ENCODE assay signal across 15 cellular contexts in genomic region chr1:54945393-54945936, GRCh38. TPM values are rescaled to one million over a fixed set of nuclear protein-coding genes. Genes with fewer than 3 reads are reported as not detected.
DNase-seq lines count a peak whose midpoint lies in the region; ATAC-seq and TF ChIP-seq lines count a peak whose summit lies in the region.
"Had no signal": no experiment of that assay in that cellular context is flagged by ENCODE, and none has a peak within 500 bp of the region (broad histone marks: within the 10 kb centered on the region; RNA-seq: fewer than 3 reads in every experiment).

No MANE protein-coding gene starts in this region.

- H3K4me3 Mint-ChIP-seq in CD14-positive monocyte: no peak overlapping the region
- H3K4me3 Mint-ChIP-seq: activated T-cell treated with anti-CD3 and anti-CD28 coated beads, Interleukin-2, amount 50 U/mL, for 4 hours; CD4-positive, alpha-beta memory T cell; memory B cell had no signal

- BruUV-seq in mammary epithelial cell (replicated peaks; lab: Mats Ljungman, UMichigan): no TSS peak

- peaks cover 49% of the 10 kb centered on the region for H3K4me1 Mint-ChIP-seq in CD14-positive monocyte

- WGBS in mammary epithelial cell (ENCODE audit: low coverage, missing lambda C conversion rate): 49% methylated on average over 5 of the region's 6 CpGs

- peaks cover 0 to 2% (median 0%) of the 10 kb centered on the region in 7 donors for H3K9me3 Mint-ChIP-seq in CD14-positive monocyte
- H3K9me3 Mint-ChIP-seq: activated T-cell treated with anti-CD3 and anti-CD28 coated beads, Interleukin-2, amount 50 U/mL, for 4 hours; CD4-positive, alpha-beta memory T cell; effector memory CD8-positive, alpha-beta T cell; memory B cell had no signal

- H3K27me3 ChIP-seq in mammary epithelial cell (ENCODE audit: insufficient read depth, low read length): no peaks in the 10 kb centered on the region
- no peaks in the 10 kb centered on the region for H3K27me3 ChIP-seq in muscle layer of duodenum (ENCODE audit: low read depth, low read length)
- H3K27me3 ChIP-seq: ascending aorta, SJSA1 had no signal

- peaks cover 0 to 2% (median 2%) of the 10 kb centered on the region in 3 donors for H3K27me3 Mint-ChIP-seq in CD14-positive monocyte (ENCODE audit: low read depth in 3 of 3)

- H3K36me3 Mint-ChIP-seq in CD14-positive monocyte: peaks cover 0 to 2% of the 10 kb centered on the region in 2 donors
- H3K36me3 Mint-ChIP-seq: CD4-positive, alpha-beta memory T cell; memory B cell had no signal

- H3K79me2 ChIP-seq in mammary epithelial cell (ENCODE audit: insufficient read depth, low read length): no peaks in the 10 kb centered on the region

- H3K36me3 ChIP-seq in mammary epithelial cell (ENCODE audit: insufficient read depth, low read length) (no peaks in the 10 kb centered on the region), muscle layer of duodenum (ENCODE audit: control insufficient read depth in 1 of 2, insufficient read depth in 2 of 2, low read length in 2 of 2) (no peaks in the 10 kb centered on the region)
- H3K36me3 ChIP-seq: ascending aorta, SJSA1 had no signal

- peak; percentile 40 for TF ChIP-seq CTCF in CD14-positive monocyte (IDR thresholded peaks at IDR 0.05)
- TF ChIP-seq CTCF in LNCAP (IDR thresholded peaks at IDR 0.05): 0 out of 2 replicates have a peak, but pooled peaks have one; percentile 15
- no peak for TF ChIP-seq CTCF in mammary epithelial cell (conservative IDR thresholded peaks at IDR 0.05 in 1 of 2, IDR thresholded peaks at IDR 0.05 in 1 of 2; ENCODE audit: extremely low read depth in 1 of 2, insufficient read depth in 1 of 2, low read depth in 1 of 2, low read length in 2 of 2)

- DNase-seq in CD14-positive monocyte (ENCODE audit: low spot score): peak; percentile 47
- DNase-seq in mammary epithelial cell: peak; percentile 76
- no peak for DNase-seq in Ammon's horn (ENCODE audit: low spot score)
- no peak for DNase-seq in DMS153 treated with DMSO at 0.1 percent for 48 hours (lab: John Stamatoyannopoulos, UW; ENCODE audit: unreplicated experiment)
- no peak for DNase-seq in T-helper 2 cell

- H3K4me2 ChIP-seq in mammary epithelial cell (ENCODE audit: insufficient read depth, low read depth, low read length): peak overlapping the region; percentile 71

- no peak overlapping the region for H3K4me3 ChIP-seq in mammary epithelial cell (replicated peaks in 1 of 3; ENCODE audit: insufficient read depth in 1 of 3, low read depth in 2 of 3, low read length in 3 of 3)
- H3K4me3 ChIP-seq in muscle layer of duodenum (ENCODE audit: low read depth in 1 of 2, low read length in 2 of 2): no peak overlapping the region
- H3K4me3 ChIP-seq: SJSA1 had no signal

- H3K9ac ChIP-seq in mammary epithelial cell (ENCODE audit: insufficient read depth, low read length): no peak overlapping the region

- dilution Hi-C loops in mammary epithelial cell (cut with HindIII; ENCODE audit: low sequenced_read_pairs): no loop called here

- intact Hi-C loops in CD14-positive monocyte (cut with micrococcal nuclease) (loop anchor here in 1 of 2 donors (2.0 kb wide), 2 partner anchors 51 to 77 kb away; no protein-coding TSS in a partner anchor), mammary epithelial cell (cut with micrococcal nuclease) (loop anchor here (1.0 kb wide), 3 partner anchors 51 to 77 kb away; no protein-coding TSS in a partner anchor)

- CTCF ChIA-PET in mammary epithelial cell (lab: Charles Lee; ENCODE audit: low non-redundant PET): interaction anchor here (0.5 to 1.9 kb wide), 9 partner anchors 11 to 282 kb away, joined by 3 to 49 read pairs (median 4); no protein-coding TSS in a partner anchor

- peak overlapping the region; percentile 76 for H2AFZ ChIP-seq in mammary epithelial cell (ENCODE audit: low read depth, low read length)

- H4K20me1 ChIP-seq in mammary epithelial cell (ENCODE audit: insufficient read depth, low read length): no peaks in the 10 kb centered on the region

- H3K4me1 ChIP-seq in mammary epithelial cell (ENCODE audit: insufficient read depth, low read length): peaks cover 17% of the 10 kb centered on the region
- peaks cover 6 to 10% of the 10 kb centered on the region in 2 donors for H3K4me1 ChIP-seq in muscle layer of duodenum (ENCODE audit: control insufficient read depth in 1 of 2, insufficient read depth in 2 of 2, low read length in 2 of 2)

- ATAC-seq in HG03378 (IDR thresholded peaks at IDR 0.05; ENCODE audit: unreplicated experiment): no peak

- no peaks in the 10 kb centered on the region for H3K9me3 ChIP-seq in mammary epithelial cell (replicated peaks; ENCODE audit: insufficient read depth, low read length)
- no peaks in the 10 kb centered on the region for H3K9me3 ChIP-seq in muscle layer of duodenum (ENCODE audit: control insufficient read depth in 1 of 2, low read length in 2 of 2)
- H3K9me3 ChIP-seq: ascending aorta, SJSA1 had no signal

- H3K27ac ChIP-seq in mammary epithelial cell (ENCODE audit: insufficient read depth, low read depth, low read length): no peak overlapping the region
- peak overlapping the region; percentile 51 for H3K27ac ChIP-seq in muscle layer of duodenum (ENCODE audit: low read length)
- H3K27ac ChIP-seq: ascending aorta, SJSA1 had no signal

- in situ Hi-C loops in mammary epithelial cell (cut with MboI; ENCODE audit: low sequenced_read_pairs in 2 of 2): no loop called here

- H3K27ac Mint-ChIP-seq in CD14-positive monocyte: peak overlapping the region in 6 of 7 donors; percentile 29 to 83 (median 46)
- H3K27ac Mint-ChIP-seq: effector memory CD8-positive, alpha-beta T cell; memory B cell had no signal

RNA-seq across cellular contexts. Expression of gene TMEM61, which starts 35.0 kb away (rescaled TPM):
- polyA plus RNA-seq in CD14-positive monocyte: not detected
- total RNA-seq in mammary epithelial cell: 1 to 10 TPM; 1.3 to 1.8 TPM
- 0.78 TPM for polyA plus RNA-seq in mammary epithelial cell
- 8.6 TPM for polyA minus RNA-seq in mammary epithelial cell
- total RNA-seq: ascending aorta; CD4-positive, alpha-beta memory T cell; SJSA1; temporal lobe had no signal
- polyA plus RNA-seq: CD4-positive, alpha-beta memory T cell had no signal

RNA-seq across cellular contexts. Expression of gene BSND, which starts 53.3 kb away (rescaled TPM):
- polyA plus RNA-seq in CD14-positive monocyte (not detected), mammary epithelial cell (not detected)
- total RNA-seq in mammary epithelial cell: not detected
- polyA minus RNA-seq in mammary epithelial cell: not detected
- total RNA-seq: activated T-cell treated with anti-CD3 and anti-CD28 coated beads, Interleukin-2, amount 50 U/mL, for 4 hours; ascending aorta; CD4-positive, alpha-beta memory T cell; SJSA1; temporal lobe had no signal
- polyA plus RNA-seq: CD4-positive, alpha-beta memory T cell had no signal

RNA-seq across cellular contexts. Expression of gene DHCR24, which starts 58.5 kb away (rescaled TPM):
- polyA plus RNA-seq in CD14-positive monocyte: 1 to 10 TPM; 3.0 to 3.5 TPM
- total RNA-seq in mammary epithelial cell: 100 to 1,000 TPM; 335 to 503 TPM
- polyA plus RNA-seq in mammary epithelial cell: 425 TPM
- polyA minus RNA-seq in mammary epithelial cell: 914 TPM

Comparison
In these comparisons a context has a peak if more than half of its experiments do, and no peak if none do; other contexts are left out.
1. DNase-seq: peak in CD14-positive monocyte (single experiment) and mammary epithelial cell (single experiment); none in Ammon's horn (single experiment), DMS153 treated with DMSO at 0.1 percent for 48 hours (single experiment) and T-helper 2 cell (0 of 5).
2. CTCF ChIP-seq: peak in CD14-positive monocyte (single experiment) and LNCAP (single experiment); none in mammary epithelial cell (0 of 2).
3. RNA of gene DHCR24, which starts 58.5 kb away (polyA plus RNA-seq): 425 TPM in mammary epithelial cell (single experiment); 3.0 to 3.5 TPM in CD14-positive monocyte; every median in the first group is over 10 times any median in the second.